10 cellular contexts compared by ENCODE assay signal in the genomic region with DNA sequence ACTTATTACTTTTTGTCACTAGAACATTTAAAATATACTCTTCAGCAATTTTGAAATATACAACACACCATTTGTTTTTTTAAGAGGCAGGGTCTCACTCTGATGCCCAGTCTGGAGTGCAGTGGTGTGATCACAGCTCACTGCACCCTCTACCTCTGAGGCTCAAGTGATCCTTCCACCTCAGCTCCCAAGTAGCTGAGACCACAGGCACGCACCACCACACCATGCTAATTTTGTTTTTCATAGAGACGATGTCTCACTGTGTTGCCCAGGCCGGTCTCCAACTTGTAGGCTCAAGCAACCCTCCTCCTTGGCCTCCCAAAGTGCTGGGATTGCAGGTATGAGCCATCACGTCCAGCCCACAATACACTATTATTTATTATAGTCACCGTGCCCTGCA. TPM values are rescaled to one million over a fixed set of nuclear protein-coding genes. Genes with fewer than 3 reads are reported as not detected.
"Had no signal": no experiment of that assay in that cellular context is flagged by ENCODE, and none has a peak within 500 bp of the region (broad histone marks: within the 10 kb centered on the region; RNA-seq: fewer than 3 reads in every experiment).

No MANE protein-coding gene starts in this region.

- H3K4me3 Mint-ChIP-seq: GM23338, HFFc6 had no signal

- H3K36me3 ChIP-seq: HAP-1 had no signal

- H3K9me3 ChIP-seq: HAP-1 had no signal

- ATAC-seq: GM23338, HCT116, K562 had no signal

- H3K4me1 ChIP-seq: HAP-1 had no signal

- H3K27ac Mint-ChIP-seq: GM23338, HFFc6 had no signal

- DNase-seq: H7, HFFc6, IMR-90, KG1 had no signal

- H3K9me3 Mint-ChIP-seq: GM23338, HFFc6 had no signal

- H3K4me3 ChIP-seq: GM23338, HAP-1, K562 had no signal

RNA-seq across cellular contexts. Expression of a gene that starts 2.6 kb away (rescaled TPM):
- total RNA-seq: GM23338, H4, HFFc6, IMR-90 had no signal

RNA-seq across cellular contexts. Expression of a gene that starts 26.1 kb away (rescaled TPM):
- total RNA-seq: GM23338, H7, HFFc6, HT-29, IMR-90, K562 had no signal
